ENCODE assay signal across 1 cellular context in genomic region chr3:57451150-57451846, GRCh38.
TF ChIP-seq lines count a peak whose summit lies in the region.

No MANE protein-coding gene starts in this region.

TF ChIP-seq in HepG2, 621 proteins besides CTCF, POLR2A, EP300 and RAD21 (continued from another document):
- no peak for TF ChIP-seq ZBTB40 (IDR thresholded peaks at IDR 0.05)
- TF ChIP-seq ZBTB40 (CRISPR knock-in tag; IDR thresholded peaks at IDR 0.05), result 0 out of 2 replicates have a peak, but pooled peaks have one; percentile 8
- 0 out of 2 replicates have a peak, but pooled peaks have one; percentile 0 for TF ChIP-seq SIX1 (CRISPR knock-in tag; IDR thresholded peaks at IDR 0.05; ENCODE audit: borderline replicate concordance)
- no peak for TF ChIP-seq ZNF343 (CRISPR knock-in tag; IDR thresholded peaks at IDR 0.05)
- TF ChIP-seq ZNF749 (CRISPR knock-in tag; IDR thresholded peaks at IDR 0.05; ENCODE audit: borderline replicate concordance), result 0 out of 2 replicates have a peak, but pooled peaks have one; percentile 4
- TF ChIP-seq ZMYM3 (CRISPR knock-in tag; IDR thresholded peaks at IDR 0.05), result no peak
- 0 out of 2 replicates have a peak, but pooled peaks have one; percentile 56 for TF ChIP-seq ZC3H4 (CRISPR knock-in tag; IDR thresholded peaks at IDR 0.05; ENCODE audit: borderline replicate concordance)
- no peak for TF ChIP-seq HNRNPLL (IDR thresholded peaks at IDR 0.05; ENCODE audit: low read depth, low read length, poor library complexity, severe bottlenecking)
- TF ChIP-seq ZNF670 (CRISPR knock-in tag; IDR thresholded peaks at IDR 0.05; ENCODE audit: borderline replicate concordance), result no peak
- peak; percentile 53 for TF ChIP-seq ZNF18 (CRISPR knock-in tag; IDR thresholded peaks at IDR 0.05; ENCODE audit: insufficient replicate concordance)
- TF ChIP-seq HDAC1 (CRISPR knock-in tag; IDR thresholded peaks at IDR 0.05), result 0 out of 2 replicates have a peak, but pooled peaks have one; percentile 11
- TF ChIP-seq HMG20A (CRISPR knock-in tag; IDR thresholded peaks at IDR 0.05; ENCODE audit: borderline replicate concordance), result no peak
- peak; percentile 5; the same call in 1 of the 2 replicates for TF ChIP-seq ZNF614 (CRISPR knock-in tag; IDR thresholded peaks at IDR 0.05; ENCODE audit: borderline replicate concordance)
- no peak for TF ChIP-seq HDAC2 (CRISPR knock-in tag; IDR thresholded peaks at IDR 0.05)
- TF ChIP-seq MED13 (CRISPR knock-in tag; IDR thresholded peaks at IDR 0.05), result peak; percentile 42; the same call in 1 of the 2 replicates
- peak; percentile 59; the same call in 1 of the 2 replicates for TF ChIP-seq ZBTB42 (CRISPR knock-in tag; IDR thresholded peaks at IDR 0.05)
- no peak for TF ChIP-seq E2F1 (CRISPR knock-in tag; IDR thresholded peaks at IDR 0.05)
- no peak for TF ChIP-seq SKI (IDR thresholded peaks at IDR 0.05; ENCODE audit: partially characterized antibody)
- peak; percentile 15 for TF ChIP-seq ZEB1 (IDR thresholded peaks at IDR 0.05; ENCODE audit: insufficient replicate concordance, low read depth)
- TF ChIP-seq SALL1 (CRISPR knock-in tag; IDR thresholded peaks at IDR 0.05), result 0 out of 2 replicates have a peak, but pooled peaks have one; percentile 16
- peak; percentile 84 for TF ChIP-seq ZBTB33 (CRISPR knock-in tag; IDR thresholded peaks at IDR 0.05)
